ENCODE assay signal across 13 cellular contexts in the genomic region with DNA sequence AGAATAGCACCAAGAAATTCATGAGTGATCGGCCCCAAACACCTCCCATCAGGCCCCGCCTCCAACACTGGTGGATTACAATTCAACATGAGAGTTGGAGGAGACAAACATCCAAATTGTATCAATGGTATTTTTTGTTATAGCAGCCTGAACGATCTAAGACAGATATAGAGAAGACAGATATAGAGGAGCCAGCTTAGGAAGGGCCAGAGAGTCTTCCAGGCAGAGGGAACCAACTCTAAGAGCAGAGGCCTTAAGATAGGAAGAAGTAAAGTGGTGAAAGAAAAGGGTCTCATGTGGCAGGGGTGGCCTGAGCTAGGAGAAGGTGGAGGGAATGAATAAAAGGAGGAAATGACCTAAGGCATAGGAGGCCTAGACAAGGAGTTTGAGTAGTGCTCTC.
DNase-seq lines count a peak whose midpoint lies in the region; ATAC-seq and TF ChIP-seq lines count a peak whose summit lies in the region.
"Had no signal": no experiment of that assay in that cellular context is flagged by ENCODE, and none has a peak within 500 bp of the region (broad histone marks: within the 10 kb centered on the region; RNA-seq: fewer than 3 reads in every experiment).

No MANE protein-coding gene starts in this region.

- intact Hi-C loops in cardiac septum (cut with DNase I) (loop anchor here (5.0 kb wide), 6 partner anchors 96 to 966 kb away; no protein-coding TSS in a partner anchor), natural killer cell (cut with micrococcal nuclease) (loop anchor here (5.0 kb wide), 2 partner anchors 181 to 209 kb away; no protein-coding TSS in a partner anchor), aorta (cut with DNase I) (loop anchor here (5.0 to 10.0 kb wide), 3 partner anchors 301 to 969 kb away; no protein-coding TSS in a partner anchor)
- intact Hi-C loops in CD8-positive, alpha-beta T cell (cut with DNase I, micrococcal nuclease), result loop anchor here (5.0 to 10.0 kb wide), 4 partner anchors 34 to 234 kb away; no protein-coding TSS in a partner anchor

- H3K9me3 Mint-ChIP-seq in brain (peaks cover 0 to 8% (median 3%) of the 10 kb centered on the region in 5 experiments), natural killer cell (no peaks in the 10 kb centered on the region)
- no peaks in the 10 kb centered on the region for H3K9me3 Mint-ChIP-seq in CD8-positive, alpha-beta T cell
- H3K9me3 Mint-ChIP-seq in activated T-cell treated with anti-CD3 and anti-CD28 coated beads, Interleukin-2, amount 50 U/mL, for 24 hours, result no peaks in the 10 kb centered on the region
- H3K9me3 Mint-ChIP-seq: activated T-cell treated with anti-CD3 and anti-CD28 coated beads, Interleukin-2, amount 50 U/mL, for 72 hours had no signal

- H3K36me3 ChIP-seq in right atrium auricular region, result no peaks in the 10 kb centered on the region
- H3K36me3 ChIP-seq in aorta (ENCODE audit: control insufficient read depth in 1 of 2, insufficient read depth in 2 of 2, low read length in 1 of 2), result no peaks in the 10 kb centered on the region
- H3K36me3 ChIP-seq in CD8-positive, alpha-beta T cell (ENCODE audit: insufficient read depth, low read length), result no peaks in the 10 kb centered on the region

- peak overlapping the region; percentile 80 to 94 for H3K27ac ChIP-seq in right atrium auricular region
- H3K27ac ChIP-seq in aorta (ENCODE audit: low read depth in 1 of 2, low read length in 2 of 2), result peak overlapping the region; percentile 27 to 48
- H3K27ac ChIP-seq in CD8-positive, alpha-beta T cell (ENCODE audit: low read depth, low read length), result no peak overlapping the region

- DNase-seq in right atrium auricular region (ENCODE audit: low spot score) (no peak), cardiac septum (ENCODE audit: low spot score) (no peak), natural killer cell (no peak), aorta (no peak), T-helper 9 cell (no peak)
- DNase-seq in CD8-positive, alpha-beta T cell, result no peak
- no peak for DNase-seq in activated T-cell treated with anti-CD3 and anti-CD28 coated beads, Interleukin-2, amount 50 U/mL, for 24 hours
- DNase-seq: activated CD4-positive, CD25-positive, alpha-beta regulatory T cell treated with anti-CD3 and anti-CD28 coated beads, Interleukin-2, amount 50 U/mL, for 72 hours; activated T-cell treated with anti-CD3 and anti-CD28 coated beads, Interleukin-2, amount 50 U/mL, for 72 hours; foreskin keratinocyte; NCI-H1092 had no signal

- peaks cover 9% of the 10 kb centered on the region for H3K27me3 Mint-ChIP-seq in brain
- H3K27me3 Mint-ChIP-seq in natural killer cell (ENCODE audit: low read depth in 2 of 2), result no peaks in the 10 kb centered on the region
- H3K27me3 Mint-ChIP-seq in CD8-positive, alpha-beta T cell (ENCODE audit: low read depth), result no peaks in the 10 kb centered on the region
- H3K27me3 Mint-ChIP-seq in activated T-cell treated with anti-CD3 and anti-CD28 coated beads, Interleukin-2, amount 50 U/mL, for 24 hours, result no peaks in the 10 kb centered on the region

- H3K4me1 ChIP-seq in right atrium auricular region, result peaks cover 0 to 48% of the 10 kb centered on the region in 2 donors
- H3K4me1 ChIP-seq in aorta (ENCODE audit: control insufficient read depth in 1 of 2, insufficient read depth in 2 of 2, low read length in 2 of 2), result no peaks in the 10 kb centered on the region
- H3K4me1 ChIP-seq in CD8-positive, alpha-beta T cell (ENCODE audit: insufficient read depth, low read length), result peaks cover 28% of the 10 kb centered on the region

- CTCF ChIA-PET in CD8-positive, alpha-beta T cell (lab: Charles Lee), result interaction anchor here (7.7 kb wide), 1 partner anchor 158 kb away, joined by 65 read pairs; the partner anchor contains the start of gene TBL1XR1

- TF ChIP-seq CTCF in right atrium auricular region (IDR thresholded peaks at IDR 0.05) (no peak), brain (conservative IDR thresholded peaks at IDR 0.05) (no peak), natural killer cell (IDR thresholded peaks at IDR 0.05) (no peak)
- no peak for TF ChIP-seq CTCF in CD8-positive, alpha-beta T cell (IDR thresholded peaks at IDR 0.05)

- H3K4me1 Mint-ChIP-seq in brain, result peaks cover 67% of the 10 kb centered on the region
- peaks cover 42 to 56% of the 10 kb centered on the region in 2 donors for H3K4me1 Mint-ChIP-seq in natural killer cell
- H3K4me1 Mint-ChIP-seq in CD8-positive, alpha-beta T cell (ENCODE audit: low read depth), result peaks cover 48% of the 10 kb centered on the region
- peaks cover 69% of the 10 kb centered on the region for H3K4me1 Mint-ChIP-seq in activated T-cell treated with anti-CD3 and anti-CD28 coated beads, Interleukin-2, amount 50 U/mL, for 24 hours (ENCODE audit: low read depth)

- no peaks in the 10 kb centered on the region for H3K9me3 ChIP-seq in right atrium auricular region
- no peaks in the 10 kb centered on the region for H3K9me3 ChIP-seq in aorta (ENCODE audit: control insufficient read depth, low read length)
- H3K9me3 ChIP-seq in CD8-positive, alpha-beta T cell (ENCODE audit: low read length), result no peaks in the 10 kb centered on the region

- H3K4me3 Mint-ChIP-seq in brain, result peak overlapping the region in 2 of 5 experiments; percentile 9 to 44
- H3K4me3 Mint-ChIP-seq in natural killer cell, result peak overlapping the region; percentile 4
- no peak overlapping the region for H3K4me3 Mint-ChIP-seq in CD8-positive, alpha-beta T cell
- no peak overlapping the region for H3K4me3 Mint-ChIP-seq in activated T-cell treated with anti-CD3 and anti-CD28 coated beads, Interleukin-2, amount 50 U/mL, for 24 hours
- H3K4me3 Mint-ChIP-seq: activated T-cell treated with anti-CD3 and anti-CD28 coated beads, Interleukin-2, amount 50 U/mL, for 72 hours had no signal

- 89 to 91% methylated on average over 3 of the region's 3 CpGs for WGBS in aorta, 2 donors

- H3K36me3 Mint-ChIP-seq in brain, result no peaks in the 10 kb centered on the region
- no peaks in the 10 kb centered on the region for H3K36me3 Mint-ChIP-seq in natural killer cell
- H3K36me3 Mint-ChIP-seq in CD8-positive, alpha-beta T cell, result no peaks in the 10 kb centered on the region
- no peaks in the 10 kb centered on the region for H3K36me3 Mint-ChIP-seq in activated T-cell treated with anti-CD3 and anti-CD28 coated beads, Interleukin-2, amount 50 U/mL, for 24 hours (ENCODE audit: low read depth)

- no peaks in the 10 kb centered on the region for H3K27me3 ChIP-seq in right atrium auricular region
- no peaks in the 10 kb centered on the region for H3K27me3 ChIP-seq in aorta (ENCODE audit: control insufficient read depth in 1 of 2, insufficient read depth in 2 of 2, low read length in 1 of 2)
- no peaks in the 10 kb centered on the region for H3K27me3 ChIP-seq in CD8-positive, alpha-beta T cell (ENCODE audit: insufficient read depth, low read length)
- H3K27me3 ChIP-seq: foreskin keratinocyte had no signal

- no peak for ATAC-seq in natural killer cell
- no peak for ATAC-seq in aorta (ENCODE audit: low FRiP score)
- no peak for ATAC-seq in CD8-positive, alpha-beta T cell
- ATAC-seq: activated T-cell treated with anti-CD3 and anti-CD28 coated beads, Interleukin-2, amount 50 U/mL, for 72 hours; foreskin keratinocyte had no signal

- no peak overlapping the region for H3K4me3 ChIP-seq in right atrium auricular region
- no peak overlapping the region for H3K4me3 ChIP-seq in aorta (ENCODE audit: low read length in 2 of 2)
- no peak overlapping the region for H3K4me3 ChIP-seq in CD8-positive, alpha-beta T cell (ENCODE audit: low read depth, low read length)
- H3K4me3 ChIP-seq: skin epidermis had no signal

- POLR2A ChIA-PET in CD8-positive, alpha-beta T cell (lab: Charles Lee), result interaction anchor here (8.2 kb wide), 1 partner anchor 160 kb away, joined by 199 read pairs; the partner anchor contains the start of gene TBL1XR1

- H3K27ac Mint-ChIP-seq in brain (peak overlapping the region in 4 of 5 experiments; percentile 11 to 94 (median 62)), natural killer cell (peak overlapping the region in 1 of 2 donors; percentile 96)
- no peak overlapping the region for H3K27ac Mint-ChIP-seq in CD8-positive, alpha-beta T cell
- no peak overlapping the region for H3K27ac Mint-ChIP-seq in activated T-cell treated with anti-CD3 and anti-CD28 coated beads, Interleukin-2, amount 50 U/mL, for 24 hours
- H3K27ac Mint-ChIP-seq: activated T-cell treated with anti-CD3 and anti-CD28 coated beads, Interleukin-2, amount 50 U/mL, for 72 hours had no signal

Comparison
In these comparisons a context has a peak if more than half of its experiments do, and no peak if none do; other contexts are left out.
1. H3K27ac Mint-ChIP-seq: peak in brain (4 of 5); none in CD8-positive, alpha-beta T cell (single experiment) and activated T-cell treated with anti-CD3 and anti-CD28 coated beads, Interleukin-2, amount 50 U/mL, for 24 hours (single experiment).